Comparison of ENCODE assay signal across 8 cellular contexts in genomic region chr6:143450453-143451362, GRCh38. TPM values are rescaled to one million over a fixed set of nuclear protein-coding genes. Genes with fewer than 3 reads are reported as not detected.
DNase-seq lines count a peak whose midpoint lies in the region; ATAC-seq, FAIRE-seq and TF ChIP-seq lines count a peak whose summit lies in the region.

TSS of gene ADAT2 (minus strand) at chr6:143450695. CDS start at chr6:143450658, 37 bp downstream.
TSS of gene PEX3 (plus strand) at chr6:143450805. CDS start at chr6:143451043, 238 bp downstream.

- TF ChIP-seq POLR2A in vagina (IDR thresholded peaks at IDR 0.05): peak in 1 of 2 donors; percentile 34

- no peaks in the 10 kb centered on the region for H3K27me3 ChIP-seq in ascending aorta
- no peaks in the 10 kb centered on the region for H3K27me3 ChIP-seq in right cardiac atrium (ENCODE audit: control insufficient read depth, insufficient read depth)
- H3K27me3 ChIP-seq in vagina: no peaks in the 10 kb centered on the region

- peak within 1 kb of the TSS; percentile 56 to 83 for H3K4me3 ChIP-seq in ascending aorta
- peak within 1 kb of the TSS; percentile 93 for H3K4me3 ChIP-seq in right cardiac atrium (ENCODE audit: low read length)
- peak within 1 kb of the TSS; percentile 73 for H3K4me3 ChIP-seq in vagina

- FAIRE-seq in GM18507 (lab: Jason Lieb, UNC): peak; percentile 98

- intact Hi-C loops in T-helper 2 cell treated with Interferon-gamma antibody and Interleukin-4, amounts not matched to agents 100 ng/mL and 5 ng/mL, for 36 hours (cut with micrococcal nuclease): loop anchor here (1.0 to 5.0 kb wide), 11 partner anchors 9 to 1303 kb away; partner anchors contain the start of genes AIG1, FUCA2, LTV1 and NMBR
- intact Hi-C loops in ascending aorta (cut with DNase I) (loop anchor here (1.0 to 5.0 kb wide), 2 partner anchors 61 to 1303 kb away; partner anchors contain the start of genes FUCA2, NMBR and VTA1), right cardiac atrium (cut with DNase I) (no loop called here), vagina (cut with DNase I) (no loop called here)

- H3K9me3 ChIP-seq in ascending aorta (no peaks in the 10 kb centered on the region), right cardiac atrium (ENCODE audit: control insufficient read depth, low read length) (no peaks in the 10 kb centered on the region), vagina (no peaks in the 10 kb centered on the region)

- peak; percentile 94 for ATAC-seq in HG02973 (IDR thresholded peaks at IDR 0.05; ENCODE audit: unreplicated experiment)
- peak; percentile 99 to 100 for ATAC-seq in right cardiac atrium

- under 1% methylated on average over 55 of the region's 55 CpGs for WGBS in right cardiac atrium

- H3K27ac ChIP-seq in ascending aorta: peak within 1 kb of the TSS; percentile 44 to 70
- peak within 1 kb of the TSS; percentile 28 for H3K27ac ChIP-seq in right cardiac atrium (ENCODE audit: low read length)
- H3K27ac ChIP-seq in vagina: peak within 1 kb of the TSS; percentile 62

- DNase-seq in GM18507 (ENCODE audit: extremely low spot score, insufficient read length, low read depth) (peak; percentile 77), NCI-H1930 (lab: John Stamatoyannopoulos, UW) (peak; percentile 77), ascending aorta (ENCODE audit: low spot score in 2 of 2) (peak; percentile 70 to 95), right cardiac atrium (peak; percentile 93 to 96 (median 96)), pulmonary artery endothelial cell (ENCODE audit: low read depth, low spot score) (peak; percentile 79), vagina (ENCODE audit: extremely low spot score in 2 of 2) (no peak)

- no peaks in the 10 kb centered on the region for H3K36me3 ChIP-seq in ascending aorta
- H3K36me3 ChIP-seq in vagina: no peaks in the 10 kb centered on the region

- TF ChIP-seq CTCF in ascending aorta (IDR thresholded peaks at IDR 0.05): no peak
- no peak for TF ChIP-seq CTCF in vagina (IDR thresholded peaks at IDR 0.05)

- H3K4me1 ChIP-seq in ascending aorta (peaks cover 0 to 8% of the 10 kb centered on the region in 2 donors), right cardiac atrium (ENCODE audit: control insufficient read depth, insufficient read depth, low read length) (peaks cover 2% of the 10 kb centered on the region), vagina (peaks cover 26% of the 10 kb centered on the region)

RNA-seq across cellular contexts. Expression of gene ADAT2, which starts in this region (rescaled TPM):
- total RNA-seq in T-helper 2 cell treated with Interferon-gamma antibody and Interleukin-4, amounts not matched to agents 100 ng/mL and 5 ng/mL, for 36 hours: 21.5 and 21.8 TPM in 2 replicates
- total RNA-seq in ascending aorta (24.8 TPM), right cardiac atrium (1 to 10 TPM; 1.5 to 3.8 (median 2.1) TPM), pulmonary artery endothelial cell (4.8 and 5.5 TPM in 2 replicates), vagina (5.9 TPM)
- 1.6 TPM for polyA plus RNA-seq in right cardiac atrium

RNA-seq across cellular contexts. Expression of gene PEX3, which starts in this region (rescaled TPM):
- total RNA-seq in T-helper 2 cell treated with Interferon-gamma antibody and Interleukin-4, amounts not matched to agents 100 ng/mL and 5 ng/mL, for 36 hours: 16.9 and 20.7 TPM in 2 replicates
- total RNA-seq in ascending aorta: 0.96 TPM
- total RNA-seq in right cardiac atrium: 10 to 100 TPM; 17.0 to 22.0 (median 20.4) TPM
- polyA plus RNA-seq in right cardiac atrium: 11.9 TPM
- total RNA-seq in pulmonary artery endothelial cell: 21.6 and 26.2 TPM in 2 replicates
- 17.4 TPM for total RNA-seq in vagina

Comparison
In these comparisons a context has a peak if more than half of its experiments do, and no peak if none do; other contexts are left out.
1. DNase-seq: peak in GM18507 (single experiment), NCI-H1930 (2 of 2), ascending aorta (2 of 2), right cardiac atrium (3 of 3) and pulmonary artery endothelial cell (single experiment); none in vagina (0 of 2).
2. intact Hi-C loops: an anchor here in T-helper 2 cell treated with Interferon-gamma antibody and Interleukin-4, amounts not matched to agents 100 ng/mL and 5 ng/mL, for 36 hours (1.0 to 5.0 kb wide) and ascending aorta (1.0 to 5.0 kb wide); none called in right cardiac atrium and vagina.
3. Peak in every context shown above with its lines, with median percentiles within 50 percentile points of each other: H3K27ac ChIP-seq and H3K4me3 ChIP-seq.